In the genomic region with DNA sequence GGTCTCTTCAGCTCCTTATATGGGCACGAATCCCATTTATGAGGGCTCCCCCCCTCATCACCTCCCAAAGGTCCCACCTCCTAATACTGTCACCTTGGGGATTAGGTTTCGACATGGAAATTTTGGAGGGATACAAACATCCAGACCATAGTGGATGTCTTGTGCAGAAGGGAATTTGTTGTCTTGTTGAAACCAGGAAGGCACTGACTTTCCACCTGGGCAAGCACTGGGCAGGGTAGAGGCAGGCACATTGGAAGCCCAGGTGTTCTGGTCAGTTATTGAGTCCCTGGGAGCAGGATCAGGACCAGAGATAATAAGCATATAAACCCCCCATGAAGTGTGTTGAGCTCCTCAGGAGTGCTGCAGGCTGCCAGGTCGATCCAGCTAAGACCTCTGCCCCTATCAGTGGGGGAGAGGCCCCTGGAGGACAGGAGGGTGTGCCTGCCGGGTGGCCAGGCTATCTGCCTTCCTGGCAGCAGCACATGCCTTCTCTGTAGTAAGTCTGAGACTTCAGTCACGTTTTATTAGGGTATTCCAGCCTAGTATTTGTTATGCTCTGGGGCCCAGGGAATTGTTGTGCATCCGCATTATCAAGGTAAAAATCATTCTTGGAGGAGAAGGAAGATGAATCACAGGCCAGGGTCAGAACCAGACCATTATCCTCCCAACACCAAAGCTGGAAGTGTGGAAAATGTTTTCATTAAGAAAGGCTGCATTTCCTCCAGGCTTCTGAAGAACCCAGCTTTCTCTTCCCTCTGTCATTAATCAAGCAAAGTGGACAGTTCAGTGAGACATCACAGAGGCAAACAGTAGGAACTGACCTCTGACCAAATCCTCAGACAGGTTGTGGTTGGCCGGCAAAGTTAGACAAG, we compare ENCODE assay signal across 15 cellular contexts.
DNase-seq lines count a peak whose midpoint lies in the region; ATAC-seq and TF ChIP-seq lines count a peak whose summit lies in the region.
"Had no signal": no experiment of that assay in that cellular context is flagged by ENCODE, and none has a peak within 500 bp of the region (broad histone marks: within the 10 kb centered on the region; RNA-seq: fewer than 3 reads in every experiment).

No MANE protein-coding gene starts in this region.

- in situ Hi-C loops in HAP-1 (cut with MboI; ENCODE audit: low sequenced_read_pairs): no loop called here

- H3K9me3 ChIP-seq in hepatocyte (ENCODE audit: low read depth): no peaks in the 10 kb centered on the region
- no peaks in the 10 kb centered on the region for H3K9me3 ChIP-seq in mesodermal cell (ENCODE audit: control insufficient read depth, low read length)
- no peaks in the 10 kb centered on the region for H3K9me3 ChIP-seq in HAP-1
- H3K9me3 ChIP-seq: Peyer's patch had no signal

- H3K4me2 ChIP-seq in hepatocyte: no peak overlapping the region

- 47% methylated on average over 7 of the region's 7 CpGs for WGBS in hepatocyte (ENCODE audit: low lambda C conversion rate, missing lambda C conversion rate)
- WGBS in mesodermal cell (ENCODE audit: insufficient coverage in 2 of 2), 2 experiments: 76 to 88% methylated on average over 4 to 5 of the region's 7 CpGs

- H3K36me3 ChIP-seq in hepatocyte (replicated peaks; ENCODE audit: insufficient read depth, low read depth): no peaks in the 10 kb centered on the region
- H3K36me3 ChIP-seq in mesodermal cell (ENCODE audit: control insufficient read depth, insufficient read depth, low read length): no peaks in the 10 kb centered on the region
- H3K36me3 ChIP-seq in HAP-1 (replicated peaks): no peaks in the 10 kb centered on the region
- H3K36me3 ChIP-seq: Peyer's patch had no signal

- H3K4me1 ChIP-seq in hepatocyte (ENCODE audit: insufficient read depth) (peaks cover 17% of the 10 kb centered on the region), mesodermal cell (ENCODE audit: control insufficient read depth, insufficient read depth, low read length, poor library complexity, severe bottlenecking) (peaks cover 32% of the 10 kb centered on the region), HAP-1 (no peaks in the 10 kb centered on the region), foreskin keratinocyte (no peaks in the 10 kb centered on the region)
- H3K4me1 ChIP-seq: Peyer's patch had no signal

- peak overlapping the region; percentile 49 for H3K27ac ChIP-seq in hepatocyte
- H3K27ac ChIP-seq in mesodermal cell (ENCODE audit: low read depth, low read length, severe bottlenecking): peak overlapping the region; percentile 69
- H3K27ac ChIP-seq in foreskin keratinocyte: no peak overlapping the region
- H3K27ac ChIP-seq: Peyer's patch had no signal

- H3K4me3 ChIP-seq in hepatocyte (no peak overlapping the region), mesodermal cell (ENCODE audit: extremely low read depth, insufficient read depth, low read length, poor library complexity, severe bottlenecking) (no peak overlapping the region), HAP-1 (no peak overlapping the region)
- H3K4me3 ChIP-seq: Peyer's patch had no signal

- no peak for TF ChIP-seq CTCF in hepatocyte (IDR thresholded peaks at IDR 0.05; ENCODE audit: poor library complexity)
- TF ChIP-seq CTCF in foreskin keratinocyte (conservative IDR thresholded peaks at IDR 0.05): no peak

- peak; percentile 3 for DNase-seq in AG20443 (ENCODE audit: low spot score)
- peak; percentile 12 for DNase-seq in M059J (ENCODE audit: low read depth)
- peak; percentile 22 for DNase-seq in hepatocyte (ENCODE audit: low spot score)
- DNase-seq in nucleus accumbens (lab: John Stamatoyannopoulos, UW): no peak
- no peak for DNase-seq in stimulated activated CD4-positive, alpha-beta T cell treated with anti-CD3 and anti-CD28 coated beads, Interleukin-15, amount 100 ng/mL, for 24 hours
- DNase-seq in HAP-1 (ENCODE audit: low spot score in 2 of 2): no peak
- no peak for DNase-seq in foreskin keratinocyte
- DNase-seq: CD4-positive, alpha-beta T cell; DMS79 treated with DMSO at 0.1 percent for 48 hours; H7; NCI-H1105; NCI-H2081 treated with DMSO at 0.1 percent for 48 hours; NK-92 treated with Interleukin-12 subunit alpha and Interleukin-12 subunit beta, amount 100 ng/mL, for 24 hours; Peyer's patch had no signal

- no peaks in the 10 kb centered on the region for H4K20me1 ChIP-seq in hepatocyte (ENCODE audit: insufficient read depth, poor library complexity, severe bottlenecking)

- H3K27me3 ChIP-seq in hepatocyte (no peaks in the 10 kb centered on the region), HAP-1 (ENCODE audit: low read depth) (no peaks in the 10 kb centered on the region), foreskin keratinocyte (no peaks in the 10 kb centered on the region)
- H3K27me3 ChIP-seq: Peyer's patch had no signal

- no peak for ATAC-seq in foreskin keratinocyte

- no peak overlapping the region for H2AFZ ChIP-seq in hepatocyte

- H3K9me2 ChIP-seq in hepatocyte (replicated peaks; ENCODE audit: insufficient read depth): no peaks in the 10 kb centered on the region

- H3K79me2 ChIP-seq in hepatocyte: no peaks in the 10 kb centered on the region

Comparison
In these comparisons a context has a peak if more than half of its experiments do, and no peak if none do; other contexts are left out.
1. DNase-seq: peak in AG20443 (single experiment), M059J (single experiment) and hepatocyte (single experiment); none in nucleus accumbens (0 of 56), stimulated activated CD4-positive, alpha-beta T cell treated with anti-CD3 and anti-CD28 coated beads, Interleukin-15, amount 100 ng/mL, for 24 hours (single experiment), HAP-1 (0 of 2) and foreskin keratinocyte (0 of 2).